In genomic region chr4:8385106-8385505, GRCh38 we compare ENCODE assay signal across 1 cellular context.
TF ChIP-seq lines count a peak whose summit lies in the region.

No MANE protein-coding gene starts in this region.

TF ChIP-seq in K562, 482 proteins besides CTCF, POLR2A, EP300 and RAD21 (continued from another document):
- no peak for TF ChIP-seq CLOCK (CRISPR knock-in tag; IDR thresholded peaks at IDR 0.05; ENCODE audit: borderline replicate concordance)
- TF ChIP-seq NR2C1 (IDR thresholded peaks at IDR 0.05), result peak; percentile 72
- peak; percentile 80 for TF ChIP-seq NR2C1 (tag; IDR thresholded peaks at IDR 0.05)
- 0 out of 4 replicates have a peak, but pooled peaks have one; percentile 15 to 23 for TF ChIP-seq TRIM24 (IDR thresholded peaks at IDR 0.05)
- no peak for TF ChIP-seq ZFP91 (CRISPR knock-in tag; IDR thresholded peaks at IDR 0.05)
- TF ChIP-seq ZNF121 (CRISPR knock-in tag; conservative IDR thresholded peaks at IDR 0.05), result no peak
- TF ChIP-seq SLC30A9 (CRISPR knock-in tag; IDR thresholded peaks at IDR 0.05), result no peak
- TF ChIP-seq ZNF445 (CRISPR knock-in tag; IDR thresholded peaks at IDR 0.05; ENCODE audit: low read depth), result no peak
- TF ChIP-seq MAX (CRISPR knock-in tag; IDR thresholded peaks at IDR 0.05), result peak; percentile 59
- TF ChIP-seq ZNF12 (CRISPR knock-in tag; IDR thresholded peaks at IDR 0.05), result no peak
- TF ChIP-seq HNRNPLL (IDR thresholded peaks at IDR 0.05; ENCODE audit: low read depth, low read length, poor library complexity, severe bottlenecking), result no peak
- TF ChIP-seq GTF2A2 (tag; IDR thresholded peaks at IDR 0.05), result no peak
- TF ChIP-seq POLR3A (IDR thresholded peaks at IDR 0.05; ENCODE audit: borderline replicate concordance, extremely low read depth, insufficient read depth, insufficient read length), result no peak
- no peak for TF ChIP-seq BRD4 (IDR thresholded peaks at IDR 0.05)
- peak; percentile 87 for TF ChIP-seq BHLHE40 (IDR thresholded peaks at IDR 0.05; ENCODE audit: low read length)
- no peak for TF ChIP-seq NR4A1 (CRISPR knock-in tag; IDR thresholded peaks at IDR 0.05)
- no peak for TF ChIP-seq NR4A1 (tag; IDR thresholded peaks at IDR 0.05)
- no peak for TF ChIP-seq SAFB2 (IDR thresholded peaks at IDR 0.05; ENCODE audit: borderline replicate concordance, low read depth, low read length, severe bottlenecking)
- no peak for TF ChIP-seq ZSCAN32 (CRISPR knock-in tag; IDR thresholded peaks at IDR 0.05)
- no peak for TF ChIP-seq ZFP36 (IDR thresholded peaks at IDR 0.05; ENCODE audit: low read depth, low read length, partially characterized antibody)
- peak; percentile 82 for TF ChIP-seq USF2 (CRISPR knock-in tag; IDR thresholded peaks at IDR 0.05)
- TF ChIP-seq XRCC3 (IDR thresholded peaks at IDR 0.05), result no peak
- no peak for TF ChIP-seq HNRNPK (IDR thresholded peaks at IDR 0.05; ENCODE audit: low read depth, low read length, poor library complexity, severe bottlenecking)
- no peak for TF ChIP-seq U2AF1 (optimal IDR thresholded peaks at IDR 0.05; ENCODE audit: low read depth, low read length)
- peak; percentile 13; the same call in 1 of the 2 replicates for TF ChIP-seq MGA (IDR thresholded peaks at IDR 0.05)
- no peak for TF ChIP-seq FOXM1 (IDR thresholded peaks at IDR 0.05; ENCODE audit: low read depth)
- no peak for TF ChIP-seq FOXM1 (CRISPR knock-in tag; IDR thresholded peaks at IDR 0.05; ENCODE audit: low read depth)
- no peak for TF ChIP-seq PBX2 (CRISPR knock-in tag; IDR thresholded peaks at IDR 0.05; ENCODE audit: low read depth)
- TF ChIP-seq PBX2 (tag; conservative IDR thresholded peaks at IDR 0.05; ENCODE audit: low read depth), result no peak
